In the genomic region with DNA sequence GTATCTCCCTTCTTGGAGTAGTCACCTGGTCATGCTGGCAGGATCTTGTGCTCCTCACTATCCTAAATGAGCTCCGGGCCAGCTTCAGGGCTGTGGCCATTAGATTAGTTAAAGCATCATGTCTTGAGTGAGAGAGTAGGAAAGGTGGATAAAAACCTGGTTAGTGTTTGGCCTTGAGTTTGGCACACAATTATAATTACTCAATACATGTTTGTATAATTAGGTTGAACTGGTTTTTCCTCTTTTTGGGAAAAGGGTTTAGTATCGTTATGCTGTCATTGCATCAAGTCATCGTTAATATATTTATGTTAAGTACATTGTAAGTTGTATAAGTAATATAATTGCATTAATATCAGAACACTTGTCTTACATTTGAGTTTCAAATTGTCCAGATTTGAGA, we compare ENCODE assay signal across 29 cellular contexts.
DNase-seq lines count a peak whose midpoint lies in the region; ATAC-seq and TF ChIP-seq lines count a peak whose summit lies in the region.
"Had no signal": no experiment of that assay in that cellular context is flagged by ENCODE, and none has a peak within 500 bp of the region (broad histone marks: within the 10 kb centered on the region; RNA-seq: fewer than 3 reads in every experiment).

No MANE protein-coding gene starts in this region.

- ATAC-seq in RWPE2 (ENCODE audit: low read depth) (peak; percentile 34; the same call in 1 of the 3 replicates), foreskin keratinocyte (peak; percentile 70), HG03521 (IDR thresholded peaks at IDR 0.05; ENCODE audit: unreplicated experiment) (no peak)
- ATAC-seq: right lobe of liver, WTC11 had no signal

- intact Hi-C loops in cardiac septum (cut with DNase I), result no loop called here

- H3K9me3 ChIP-seq in RWPE2 (ENCODE audit: severe bottlenecking) (no peaks in the 10 kb centered on the region), HAP-1 (no peaks in the 10 kb centered on the region)
- H3K9me3 ChIP-seq: BLaER1, colonic mucosa, right lobe of liver, SJSA1 had no signal

- DNase-seq in LNCaP clone FGC (ENCODE audit: low read depth), result peak; percentile 64
- no peak for DNase-seq in RWPE2 (ENCODE audit: low spot score)
- peak; percentile 51 to 68 for DNase-seq in foreskin keratinocyte
- no peak for DNase-seq in cardiac septum (ENCODE audit: low spot score)
- DNase-seq in HAP-1 (ENCODE audit: low spot score in 2 of 2), result no peak
- DNase-seq: activated CD4-positive, alpha-beta T cell treated with anti-CD3 and anti-CD28 coated beads, Interleukin-2, amount 50 U/mL, for 1 hour; activated effector memory CD4-positive, alpha-beta T cell treated with Interleukin-2 at 50 U/mL for 16 hours; activated T-cell treated with anti-CD3 and anti-CD28 coated beads, Interleukin-2, amount 50 U/mL, for 1 hour; anterior cingulate cortex; colonic mucosa; DND-41; effector CD8-positive, alpha-beta T cell; erythroblast; foreskin fibroblast; GF-D8; HFFc6; midbrain; naive B cell; NCI-H1048; NCI-H1930; NCI-H524 treated with DMSO at 0.1 percent for 48 hours; right lobe of liver; stimulated activated CD8-positive, alpha-beta memory T cell treated with anti-CD3 and anti-CD28 coated beads, Interleukin-4, amount 100 ng/mL, for 48 hours had no signal

- no peak overlapping the region for H3K4me3 ChIP-seq in LNCaP clone FGC (ENCODE audit: low read depth, low read length)
- no peak overlapping the region for H3K4me3 ChIP-seq in RWPE2 (ENCODE audit: severe bottlenecking)
- H3K4me3 ChIP-seq in HAP-1, result no peak overlapping the region
- H3K4me3 ChIP-seq: BLaER1, cardiac muscle cell, colonic mucosa, right lobe of liver, SJSA1 had no signal

- H3K27ac ChIP-seq in 22Rv1, result peak overlapping the region; percentile 36
- H3K27ac ChIP-seq in RWPE2 (ENCODE audit: poor library complexity, severe bottlenecking), result peak overlapping the region; percentile 23
- peak overlapping the region; percentile 75 for H3K27ac ChIP-seq in foreskin keratinocyte
- H3K27ac ChIP-seq: BLaER1, cardiac muscle cell, colonic mucosa, right lobe of liver, SJSA1 had no signal

- H3K27me3 ChIP-seq in RWPE2 (ENCODE audit: insufficient read depth, poor library complexity, severe bottlenecking), result no peaks in the 10 kb centered on the region
- no peaks in the 10 kb centered on the region for H3K27me3 ChIP-seq in foreskin keratinocyte
- no peaks in the 10 kb centered on the region for H3K27me3 ChIP-seq in HAP-1 (ENCODE audit: low read depth)
- H3K27me3 ChIP-seq: BLaER1, cardiac muscle cell, colonic mucosa, right lobe of liver, SJSA1 had no signal

- H3K36me3 ChIP-seq in RWPE2 (ENCODE audit: low read depth) (no peaks in the 10 kb centered on the region), HAP-1 (replicated peaks) (no peaks in the 10 kb centered on the region)
- H3K36me3 ChIP-seq: BLaER1, cardiac muscle cell, colonic mucosa, right lobe of liver, SJSA1 had no signal

- in situ Hi-C loops in HAP-1 (cut with MboI; ENCODE audit: low sequenced_read_pairs), result no loop called here

- TF ChIP-seq CTCF in 22Rv1 (IDR thresholded peaks at IDR 0.05) (no peak), LNCaP clone FGC (IDR thresholded peaks at IDR 0.05; ENCODE audit: control insufficient read depth, extremely low read depth, insufficient read depth) (no peak), RWPE2 (IDR thresholded peaks at IDR 0.05; ENCODE audit: poor library complexity, severe bottlenecking) (no peak), foreskin keratinocyte (conservative IDR thresholded peaks at IDR 0.05) (no peak)

- H3K4me1 ChIP-seq in RWPE2 (ENCODE audit: insufficient read depth, poor library complexity, severe bottlenecking) (peaks cover 35% of the 10 kb centered on the region), foreskin keratinocyte (peaks cover 39% of the 10 kb centered on the region), HAP-1 (peaks cover 44% of the 10 kb centered on the region)
- H3K4me1 ChIP-seq: BLaER1, colonic mucosa, right lobe of liver had no signal

Comparison
In these comparisons a context has a peak if more than half of its experiments do, and no peak if none do; other contexts are left out.
1. H3K27ac ChIP-seq: peak in every context shown above with its lines; median percentile 75 in foreskin keratinocyte; 36 in 22Rv1; 23 in RWPE2.
2. DNase-seq: peak in LNCaP clone FGC (single experiment) and foreskin keratinocyte (2 of 2); none in RWPE2 (single experiment), cardiac septum (single experiment) and HAP-1 (0 of 2).